Comparison of ENCODE assay signal across 12 cellular contexts in the genomic region with DNA sequence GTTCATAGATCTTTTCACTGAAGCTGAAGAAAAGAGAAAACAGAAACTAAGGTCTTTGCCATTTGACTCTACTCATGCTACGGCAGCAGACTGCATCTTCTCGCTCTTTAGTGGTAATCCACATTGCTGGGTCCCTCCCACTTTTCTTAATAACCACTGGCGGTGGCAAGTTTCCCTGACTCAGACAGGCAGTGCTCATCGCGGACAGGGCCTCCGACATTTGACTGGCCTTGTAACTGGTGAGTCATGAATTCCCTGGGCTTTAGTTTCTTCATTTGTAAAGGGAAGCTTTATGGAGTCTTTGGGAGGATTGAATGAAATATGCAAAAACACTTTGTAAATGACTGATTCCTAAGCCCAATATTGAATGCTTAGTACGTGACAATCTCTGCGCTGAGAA.
DNase-seq lines count a peak whose midpoint lies in the region; ATAC-seq and TF ChIP-seq lines count a peak whose summit lies in the region.
"Had no signal": no experiment of that assay in that cellular context is flagged by ENCODE, and none has a peak within 500 bp of the region (broad histone marks: within the 10 kb centered on the region; RNA-seq: fewer than 3 reads in every experiment).

No MANE protein-coding gene starts in this region.

- H3K9me3 Mint-ChIP-seq in GM23338: no peaks in the 10 kb centered on the region
- H3K9me3 Mint-ChIP-seq: activated naive CD4-positive, alpha-beta T cell treated with anti-CD3 and anti-CD28 coated beads, Interleukin-2, amount 50 U/mL, for 24 hours had no signal

- no peaks in the 10 kb centered on the region for H3F3A ChIP-seq in GM23338 (replicated peaks; ENCODE audit: low read depth)

- ATAC-seq in GM23338: no peak
- no peak for ATAC-seq in GM18858 (IDR thresholded peaks at IDR 0.05; ENCODE audit: unreplicated experiment)
- ATAC-seq in GM18861 (IDR thresholded peaks at IDR 0.05; ENCODE audit: unreplicated experiment): no peak

- H3K4me1 Mint-ChIP-seq in GM23338: peaks cover 15% of the 10 kb centered on the region
- H3K4me1 Mint-ChIP-seq: activated naive CD4-positive, alpha-beta T cell treated with anti-CD3 and anti-CD28 coated beads, Interleukin-2, amount 50 U/mL, for 24 hours had no signal

- POLR2A ChIA-PET in RWPE1 (lab: Yijun Ruan, JAX; ENCODE audit: low non-redundant PET): no interaction called here

- no peaks in the 10 kb centered on the region for H3K79me2 ChIP-seq in GM23338 (replicated peaks; ENCODE audit: insufficient read depth)

- peaks cover 18% of the 10 kb centered on the region for H3K4me1 ChIP-seq in GM23338 (ENCODE audit: insufficient read depth)
- H3K4me1 ChIP-seq: tibial nerve had no signal

- H3K36me3 ChIP-seq in GM23338 (ENCODE audit: insufficient read depth): no peaks in the 10 kb centered on the region
- H3K36me3 ChIP-seq: tibial nerve had no signal

- H3K27ac ChIP-seq in GM23338 (ENCODE audit: low read depth) (no peak overlapping the region), RWPE1 (no peak overlapping the region)
- H3K27ac ChIP-seq: skin epidermis, tibial nerve had no signal

- H3K4me3 Mint-ChIP-seq in GM23338: no peak overlapping the region
- H3K4me3 Mint-ChIP-seq: activated naive CD4-positive, alpha-beta T cell treated with anti-CD3 and anti-CD28 coated beads, Interleukin-2, amount 50 U/mL, for 24 hours had no signal

- H3K36me3 Mint-ChIP-seq in GM23338 (ENCODE audit: low read depth): no peaks in the 10 kb centered on the region
- H3K36me3 Mint-ChIP-seq: activated naive CD4-positive, alpha-beta T cell treated with anti-CD3 and anti-CD28 coated beads, Interleukin-2, amount 50 U/mL, for 24 hours had no signal

- H3K9me2 ChIP-seq in GM23338 (ENCODE audit: insufficient read depth): peaks cover 5% of the 10 kb centered on the region; the same call in 1 of the 2 replicates

- H3K27ac Mint-ChIP-seq in GM23338: no peak overlapping the region
- H3K27ac Mint-ChIP-seq: activated naive CD4-positive, alpha-beta T cell treated with anti-CD3 and anti-CD28 coated beads, Interleukin-2, amount 50 U/mL, for 24 hours had no signal

- H3K27me3 ChIP-seq in GM23338 (ENCODE audit: insufficient read depth): no peaks in the 10 kb centered on the region
- H3K27me3 ChIP-seq: tibial nerve had no signal

- H3K27me3 Mint-ChIP-seq in GM23338 (ENCODE audit: insufficient read depth, low read depth, poor library complexity): peaks cover 4% of the 10 kb centered on the region

- no peak overlapping the region for H3K4me2 ChIP-seq in GM23338

- H4K20me1 ChIP-seq in GM23338 (replicated peaks; ENCODE audit: insufficient read depth): no peaks in the 10 kb centered on the region

- no peak overlapping the region for H3K4me3 ChIP-seq in GM23338
- H3K4me3 ChIP-seq in foreskin fibroblast (ENCODE audit: low read depth in 1 of 2, low read length in 2 of 2): no peak overlapping the region
- H3K4me3 ChIP-seq in retinal pigment epithelial cell (ENCODE audit: low read length): no peak overlapping the region
- H3K4me3 ChIP-seq: skin epidermis, tibial nerve had no signal

- no peak overlapping the region for H2AFZ ChIP-seq in GM23338

- TF ChIP-seq CTCF in GM23338 (conservative IDR thresholded peaks at IDR 0.05; ENCODE audit: low read depth in 2 of 2) (no peak), RWPE1 (conservative IDR thresholded peaks at IDR 0.05; ENCODE audit: low read depth) (no peak), foreskin fibroblast (IDR thresholded peaks at IDR 0.05; ENCODE audit: low read depth, low read length) (no peak), retinal pigment epithelial cell (conservative IDR thresholded peaks at IDR 0.05; ENCODE audit: low read depth, low read length) (no peak)

- CTCF ChIA-PET in RWPE1 (lab: Yijun Ruan, JAX): interaction anchor here (0.6 kb wide), 2 partner anchors 9 to 143 kb away, joined by 3 read pairs; no protein-coding TSS in a partner anchor

- peak; percentile 10 for DNase-seq in GM23338 (ENCODE audit: low spot score)
- peak; percentile 77 for DNase-seq in RWPE1 (ENCODE audit: low spot score)
- DNase-seq in foreskin fibroblast: peak; percentile 75 to 84
- peak; percentile 93 for DNase-seq in retinal pigment epithelial cell (ENCODE audit: low read depth)
- no peak for DNase-seq in medulla oblongata (ENCODE audit: extremely low spot score)
- DNase-seq in GM19240 (ENCODE audit: insufficient read length, low spot score): no peak
- DNase-seq: NCI-H1092 had no signal

TF ChIP-seq in GM23338, 12 proteins besides CTCF, POLR2A, EP300 and RAD21:
- TF ChIP-seq, protein P1, sequence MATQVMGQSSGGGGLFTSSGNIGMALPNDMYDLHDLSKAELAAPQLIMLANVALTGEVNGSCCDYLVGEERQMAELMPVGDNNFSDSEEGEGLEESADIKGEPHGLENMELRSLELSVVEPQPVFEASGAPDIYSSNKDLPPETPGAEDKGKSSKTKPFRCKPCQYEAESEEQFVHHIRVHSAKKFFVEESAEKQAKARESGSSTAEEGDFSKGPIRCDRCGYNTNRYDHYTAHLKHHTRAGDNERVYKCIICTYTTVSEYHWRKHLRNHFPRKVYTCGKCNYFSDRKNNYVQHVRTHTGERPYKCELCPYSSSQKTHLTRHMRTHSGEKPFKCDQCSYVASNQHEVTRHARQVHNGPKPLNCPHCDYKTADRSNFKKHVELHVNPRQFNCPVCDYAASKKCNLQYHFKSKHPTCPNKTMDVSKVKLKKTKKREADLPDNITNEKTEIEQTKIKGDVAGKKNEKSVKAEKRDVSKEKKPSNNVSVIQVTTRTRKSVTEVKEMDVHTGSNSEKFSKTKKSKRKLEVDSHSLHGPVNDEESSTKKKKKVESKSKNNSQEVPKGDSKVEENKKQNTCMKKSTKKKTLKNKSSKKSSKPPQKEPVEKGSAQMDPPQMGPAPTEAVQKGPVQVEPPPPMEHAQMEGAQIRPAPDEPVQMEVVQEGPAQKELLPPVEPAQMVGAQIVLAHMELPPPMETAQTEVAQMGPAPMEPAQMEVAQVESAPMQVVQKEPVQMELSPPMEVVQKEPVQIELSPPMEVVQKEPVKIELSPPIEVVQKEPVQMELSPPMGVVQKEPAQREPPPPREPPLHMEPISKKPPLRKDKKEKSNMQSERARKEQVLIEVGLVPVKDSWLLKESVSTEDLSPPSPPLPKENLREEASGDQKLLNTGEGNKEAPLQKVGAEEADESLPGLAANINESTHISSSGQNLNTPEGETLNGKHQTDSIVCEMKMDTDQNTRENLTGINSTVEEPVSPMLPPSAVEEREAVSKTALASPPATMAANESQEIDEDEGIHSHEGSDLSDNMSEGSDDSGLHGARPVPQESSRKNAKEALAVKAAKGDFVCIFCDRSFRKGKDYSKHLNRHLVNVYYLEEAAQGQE (IDR thresholded peaks at IDR 0.05; ENCODE audit: unreplicated experiment): no peak

Comparison
In these comparisons a context has a peak if more than half of its experiments do, and no peak if none do; other contexts are left out.
1. DNase-seq: peak in GM23338 (single experiment), RWPE1 (single experiment), foreskin fibroblast (2 of 2) and retinal pigment epithelial cell (single experiment); none in medulla oblongata (single experiment) and GM19240 (single experiment).